ENCODE assay signal across 19 cellular contexts in genomic region chr15:52171807-52172206, GRCh38. TPM values are rescaled to one million over a fixed set of nuclear protein-coding genes. Genes with fewer than 3 reads are reported as not detected.
A peak's percentile ranks its signal among the peaks of the same experiment; 100 is the strongest.
DNase-seq lines count a peak whose midpoint lies in the region; ATAC-seq, FAIRE-seq and TF ChIP-seq lines count a peak whose summit lies in the region.
"Had no signal": no experiment of that assay in that cellular context is flagged by ENCODE, and none has a peak within 500 bp of the region (broad histone marks: within the 10 kb centered on the region; RNA-seq: fewer than 3 reads in every experiment).

No MANE protein-coding gene starts in this region.

- no peak overlapping the region for H3K4me3 ChIP-seq in pancreas
- no peak overlapping the region for H3K4me3 ChIP-seq in effector memory CD4-positive, alpha-beta T cell (ENCODE audit: insufficient read depth, low read depth, low read length, poor library complexity, severe bottlenecking)
- H3K4me3 ChIP-seq: Peyer's patch had no signal

- DNase-seq in T-helper 2 cell treated with Interferon-gamma antibody and Interleukin-4, amounts not matched to agents 5 μg/mL and 100 μg/mL, for 36 hours (ENCODE audit: low spot score), result no peak
- DNase-seq in T-helper 2 cell, result no peak
- DNase-seq in activated B cell treated with CpG ODN at 0.5 μM for 24 hours, result no peak
- no peak for DNase-seq in pancreas
- DNase-seq in OCI-M2 (lab: John Stamatoyannopoulos, UW; ENCODE audit: unreplicated experiment), result no peak
- DNase-seq in effector memory CD4-positive, alpha-beta T cell, result no peak
- DNase-seq: Calu3, DMS79 treated with DMSO at 0.1 percent for 48 hours, GF-D8, MM.1S, NCI-H1105 treated with DMSO at 0.1 percent for 48 hours, NCI-H187 treated with DMSO at 0.1 percent for 48 hours, NCI-H748 treated with DMSO at 0.1 percent for 48 hours, SHP77 treated with DMSO at 0.1 percent for 48 hours, SW 1271 had no signal

- no peak overlapping the region for H3K4me3 Mint-ChIP-seq in T-helper 2 cell treated with Interferon-gamma antibody and Interleukin-4, amounts not matched to agents 5 μg/mL and 100 μg/mL, for 36 hours
- H3K4me3 Mint-ChIP-seq in activated B cell treated with CpG ODN at 0.5 μM for 24 hours, result no peak overlapping the region

- TF ChIP-seq CTCF in activated B cell treated with CpG ODN at 0.5 μM for 24 hours (IDR thresholded peaks at IDR 0.05) (no peak), pancreas (IDR thresholded peaks at IDR 0.05) (no peak)

- H3K27ac Mint-ChIP-seq in T-helper 2 cell treated with Interferon-gamma antibody and Interleukin-4, amounts not matched to agents 5 μg/mL and 100 μg/mL, for 36 hours, result peak overlapping the region; percentile 17
- peak overlapping the region; percentile 56 for H3K27ac Mint-ChIP-seq in activated B cell treated with CpG ODN at 0.5 μM for 24 hours

- no peaks in the 10 kb centered on the region for H3K27me3 ChIP-seq in pancreas
- no peaks in the 10 kb centered on the region for H3K27me3 ChIP-seq in effector memory CD4-positive, alpha-beta T cell (replicated peaks; ENCODE audit: control insufficient read depth, insufficient read depth, low read length, poor library complexity, severe bottlenecking)
- H3K27me3 ChIP-seq: Peyer's patch had no signal

- FAIRE-seq in pancreas (lab: Jason Lieb, UNC), result no peak
- FAIRE-seq: H54 had no signal

- H3K9me3 Mint-ChIP-seq in T-helper 2 cell treated with Interferon-gamma antibody and Interleukin-4, amounts not matched to agents 5 μg/mL and 100 μg/mL, for 36 hours, result no peaks in the 10 kb centered on the region
- H3K9me3 Mint-ChIP-seq in activated B cell treated with CpG ODN at 0.5 μM for 24 hours, result no peaks in the 10 kb centered on the region

- intact Hi-C loops in activated B cell treated with CpG ODN at 0.5 μM for 24 hours (cut with micrococcal nuclease) (no loop called here), pancreas (cut with DNase I) (no loop called here)

- WGBS in pancreas, 2 donors, result 0 to 4% methylated on average over 1 of the region's 1 CpG

- no peak for ATAC-seq in activated B cell treated with CpG ODN at 0.5 μM for 24 hours (ENCODE audit: low read depth)
- peak in 3 of 4 donors; percentile 60 to 66 (median 65) for ATAC-seq in pancreas
- no peak for ATAC-seq in GM21786 (IDR thresholded peaks at IDR 0.05; ENCODE audit: unreplicated experiment)

- H3K9me3 ChIP-seq in KOPT-K1 (ENCODE audit: insufficient read depth, low read length, poor library complexity, severe bottlenecking) (no peaks in the 10 kb centered on the region), pancreas (no peaks in the 10 kb centered on the region)
- no peaks in the 10 kb centered on the region for H3K9me3 ChIP-seq in effector memory CD4-positive, alpha-beta T cell (ENCODE audit: control insufficient read depth, low read length)
- H3K9me3 ChIP-seq: Peyer's patch had no signal

- peaks cover 0 to 6% (median 0%) of the 10 kb centered on the region in 3 donors for H3K4me1 ChIP-seq in pancreas
- H3K4me1 ChIP-seq in effector memory CD4-positive, alpha-beta T cell (ENCODE audit: control insufficient read depth, insufficient read depth, low read length, poor library complexity, severe bottlenecking), result no peaks in the 10 kb centered on the region
- H3K4me1 ChIP-seq: Peyer's patch had no signal

- peaks cover 20% of the 10 kb centered on the region for H3K36me3 Mint-ChIP-seq in T-helper 2 cell treated with Interferon-gamma antibody and Interleukin-4, amounts not matched to agents 5 μg/mL and 100 μg/mL, for 36 hours (ENCODE audit: low read depth)
- peaks cover 34% of the 10 kb centered on the region for H3K36me3 Mint-ChIP-seq in activated B cell treated with CpG ODN at 0.5 μM for 24 hours (ENCODE audit: low read depth)

- CTCF ChIA-PET in activated B cell treated with CpG ODN at 0.5 μM for 24 hours (lab: Charles Lee), result interaction anchor here (1.0 to 1.6 kb wide), 2 partner anchors 37 to 45 kb away, joined by 3 to 5 read pairs; no protein-coding TSS in a partner anchor

- H3K27ac ChIP-seq in KOPT-K1 (ENCODE audit: low read depth, low read length, poor library complexity, severe bottlenecking) (peak overlapping the region; percentile 17), pancreas (no peak overlapping the region)
- H3K27ac ChIP-seq in effector memory CD4-positive, alpha-beta T cell (ENCODE audit: insufficient read depth, low read length, poor library complexity, severe bottlenecking), result no peak overlapping the region
- H3K27ac ChIP-seq: Peyer's patch had no signal

- POLR2A ChIA-PET in activated B cell treated with CpG ODN at 0.5 μM for 24 hours (lab: Charles Lee), result interaction anchor here (1.6 to 2.3 kb wide), 2 partner anchors 8 to 9 kb away, joined by 3 to 21 read pairs; no protein-coding TSS in a partner anchor

- H3K36me3 ChIP-seq in KOPT-K1 (ENCODE audit: insufficient read depth, low read length) (no peaks in the 10 kb centered on the region), pancreas (no peaks in the 10 kb centered on the region)
- peaks cover 4% of the 10 kb centered on the region for H3K36me3 ChIP-seq in effector memory CD4-positive, alpha-beta T cell (ENCODE audit: control insufficient read depth, insufficient read depth, low read length)
- H3K36me3 ChIP-seq: Peyer's patch had no signal

- H3K4me1 Mint-ChIP-seq in T-helper 2 cell treated with Interferon-gamma antibody and Interleukin-4, amounts not matched to agents 5 μg/mL and 100 μg/mL, for 36 hours (ENCODE audit: low read depth), result peaks cover 33% of the 10 kb centered on the region
- H3K4me1 Mint-ChIP-seq in activated B cell treated with CpG ODN at 0.5 μM for 24 hours, result peaks cover 54% of the 10 kb centered on the region

- no peaks in the 10 kb centered on the region for H3K27me3 Mint-ChIP-seq in T-helper 2 cell treated with Interferon-gamma antibody and Interleukin-4, amounts not matched to agents 5 μg/mL and 100 μg/mL, for 36 hours (ENCODE audit: low read depth)
- H3K27me3 Mint-ChIP-seq in activated B cell treated with CpG ODN at 0.5 μM for 24 hours, result no peaks in the 10 kb centered on the region

RNA-seq across cellular contexts. Expression of gene GNB5, which starts 19.4 kb away (rescaled TPM):
- total RNA-seq in activated B cell treated with CpG ODN at 0.5 μM for 24 hours (57.4 and 64.2 TPM in 2 replicates), pancreas (10 to 100 TPM; 12.2 to 19.0 (median 15.6) TPM)
- polyA plus RNA-seq in pancreas, result 10 to 100 TPM; 15.7 to 28.2 TPM

RNA-seq across cellular contexts. Expression of gene BCL2L10, which starts 59.2 kb away (rescaled TPM):
- total RNA-seq in activated B cell treated with CpG ODN at 0.5 μM for 24 hours (0.39 and 0.42 TPM in 2 replicates), pancreas (under 1 TPM; 0.23 to 0.73 (median 0.53) TPM)
- polyA plus RNA-seq in pancreas, result 1 to 10 TPM in 1 of 2 donors, under 1 TPM in 1; 0.84 to 1.4 TPM
- total RNA-seq: Calu3 had no signal

Comparison
In these comparisons a context has a peak if more than half of its experiments do, and no peak if none do; other contexts are left out.
1. ATAC-seq: peak in pancreas (3 of 4); none in activated B cell treated with CpG ODN at 0.5 μM for 24 hours (single experiment) and GM21786 (single experiment).